Comparison of ENCODE assay signal across 1 cellular context in genomic region chr6:41967312-41968287, GRCh38.
A peak's percentile ranks its signal among the peaks of the same experiment; 100 is the strongest.
TF ChIP-seq lines count a peak whose summit lies in the region.

No MANE protein-coding gene starts in this region.

TF ChIP-seq in K562, 482 proteins besides CTCF, POLR2A, EP300 and RAD21 (continued from another document and continues in another):
- TF ChIP-seq, protein P1, sequence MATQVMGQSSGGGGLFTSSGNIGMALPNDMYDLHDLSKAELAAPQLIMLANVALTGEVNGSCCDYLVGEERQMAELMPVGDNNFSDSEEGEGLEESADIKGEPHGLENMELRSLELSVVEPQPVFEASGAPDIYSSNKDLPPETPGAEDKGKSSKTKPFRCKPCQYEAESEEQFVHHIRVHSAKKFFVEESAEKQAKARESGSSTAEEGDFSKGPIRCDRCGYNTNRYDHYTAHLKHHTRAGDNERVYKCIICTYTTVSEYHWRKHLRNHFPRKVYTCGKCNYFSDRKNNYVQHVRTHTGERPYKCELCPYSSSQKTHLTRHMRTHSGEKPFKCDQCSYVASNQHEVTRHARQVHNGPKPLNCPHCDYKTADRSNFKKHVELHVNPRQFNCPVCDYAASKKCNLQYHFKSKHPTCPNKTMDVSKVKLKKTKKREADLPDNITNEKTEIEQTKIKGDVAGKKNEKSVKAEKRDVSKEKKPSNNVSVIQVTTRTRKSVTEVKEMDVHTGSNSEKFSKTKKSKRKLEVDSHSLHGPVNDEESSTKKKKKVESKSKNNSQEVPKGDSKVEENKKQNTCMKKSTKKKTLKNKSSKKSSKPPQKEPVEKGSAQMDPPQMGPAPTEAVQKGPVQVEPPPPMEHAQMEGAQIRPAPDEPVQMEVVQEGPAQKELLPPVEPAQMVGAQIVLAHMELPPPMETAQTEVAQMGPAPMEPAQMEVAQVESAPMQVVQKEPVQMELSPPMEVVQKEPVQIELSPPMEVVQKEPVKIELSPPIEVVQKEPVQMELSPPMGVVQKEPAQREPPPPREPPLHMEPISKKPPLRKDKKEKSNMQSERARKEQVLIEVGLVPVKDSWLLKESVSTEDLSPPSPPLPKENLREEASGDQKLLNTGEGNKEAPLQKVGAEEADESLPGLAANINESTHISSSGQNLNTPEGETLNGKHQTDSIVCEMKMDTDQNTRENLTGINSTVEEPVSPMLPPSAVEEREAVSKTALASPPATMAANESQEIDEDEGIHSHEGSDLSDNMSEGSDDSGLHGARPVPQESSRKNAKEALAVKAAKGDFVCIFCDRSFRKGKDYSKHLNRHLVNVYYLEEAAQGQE (CRISPR knock-in tag; IDR thresholded peaks at IDR 0.05; ENCODE audit: low read depth): no peak
- TF ChIP-seq, protein P2, sequence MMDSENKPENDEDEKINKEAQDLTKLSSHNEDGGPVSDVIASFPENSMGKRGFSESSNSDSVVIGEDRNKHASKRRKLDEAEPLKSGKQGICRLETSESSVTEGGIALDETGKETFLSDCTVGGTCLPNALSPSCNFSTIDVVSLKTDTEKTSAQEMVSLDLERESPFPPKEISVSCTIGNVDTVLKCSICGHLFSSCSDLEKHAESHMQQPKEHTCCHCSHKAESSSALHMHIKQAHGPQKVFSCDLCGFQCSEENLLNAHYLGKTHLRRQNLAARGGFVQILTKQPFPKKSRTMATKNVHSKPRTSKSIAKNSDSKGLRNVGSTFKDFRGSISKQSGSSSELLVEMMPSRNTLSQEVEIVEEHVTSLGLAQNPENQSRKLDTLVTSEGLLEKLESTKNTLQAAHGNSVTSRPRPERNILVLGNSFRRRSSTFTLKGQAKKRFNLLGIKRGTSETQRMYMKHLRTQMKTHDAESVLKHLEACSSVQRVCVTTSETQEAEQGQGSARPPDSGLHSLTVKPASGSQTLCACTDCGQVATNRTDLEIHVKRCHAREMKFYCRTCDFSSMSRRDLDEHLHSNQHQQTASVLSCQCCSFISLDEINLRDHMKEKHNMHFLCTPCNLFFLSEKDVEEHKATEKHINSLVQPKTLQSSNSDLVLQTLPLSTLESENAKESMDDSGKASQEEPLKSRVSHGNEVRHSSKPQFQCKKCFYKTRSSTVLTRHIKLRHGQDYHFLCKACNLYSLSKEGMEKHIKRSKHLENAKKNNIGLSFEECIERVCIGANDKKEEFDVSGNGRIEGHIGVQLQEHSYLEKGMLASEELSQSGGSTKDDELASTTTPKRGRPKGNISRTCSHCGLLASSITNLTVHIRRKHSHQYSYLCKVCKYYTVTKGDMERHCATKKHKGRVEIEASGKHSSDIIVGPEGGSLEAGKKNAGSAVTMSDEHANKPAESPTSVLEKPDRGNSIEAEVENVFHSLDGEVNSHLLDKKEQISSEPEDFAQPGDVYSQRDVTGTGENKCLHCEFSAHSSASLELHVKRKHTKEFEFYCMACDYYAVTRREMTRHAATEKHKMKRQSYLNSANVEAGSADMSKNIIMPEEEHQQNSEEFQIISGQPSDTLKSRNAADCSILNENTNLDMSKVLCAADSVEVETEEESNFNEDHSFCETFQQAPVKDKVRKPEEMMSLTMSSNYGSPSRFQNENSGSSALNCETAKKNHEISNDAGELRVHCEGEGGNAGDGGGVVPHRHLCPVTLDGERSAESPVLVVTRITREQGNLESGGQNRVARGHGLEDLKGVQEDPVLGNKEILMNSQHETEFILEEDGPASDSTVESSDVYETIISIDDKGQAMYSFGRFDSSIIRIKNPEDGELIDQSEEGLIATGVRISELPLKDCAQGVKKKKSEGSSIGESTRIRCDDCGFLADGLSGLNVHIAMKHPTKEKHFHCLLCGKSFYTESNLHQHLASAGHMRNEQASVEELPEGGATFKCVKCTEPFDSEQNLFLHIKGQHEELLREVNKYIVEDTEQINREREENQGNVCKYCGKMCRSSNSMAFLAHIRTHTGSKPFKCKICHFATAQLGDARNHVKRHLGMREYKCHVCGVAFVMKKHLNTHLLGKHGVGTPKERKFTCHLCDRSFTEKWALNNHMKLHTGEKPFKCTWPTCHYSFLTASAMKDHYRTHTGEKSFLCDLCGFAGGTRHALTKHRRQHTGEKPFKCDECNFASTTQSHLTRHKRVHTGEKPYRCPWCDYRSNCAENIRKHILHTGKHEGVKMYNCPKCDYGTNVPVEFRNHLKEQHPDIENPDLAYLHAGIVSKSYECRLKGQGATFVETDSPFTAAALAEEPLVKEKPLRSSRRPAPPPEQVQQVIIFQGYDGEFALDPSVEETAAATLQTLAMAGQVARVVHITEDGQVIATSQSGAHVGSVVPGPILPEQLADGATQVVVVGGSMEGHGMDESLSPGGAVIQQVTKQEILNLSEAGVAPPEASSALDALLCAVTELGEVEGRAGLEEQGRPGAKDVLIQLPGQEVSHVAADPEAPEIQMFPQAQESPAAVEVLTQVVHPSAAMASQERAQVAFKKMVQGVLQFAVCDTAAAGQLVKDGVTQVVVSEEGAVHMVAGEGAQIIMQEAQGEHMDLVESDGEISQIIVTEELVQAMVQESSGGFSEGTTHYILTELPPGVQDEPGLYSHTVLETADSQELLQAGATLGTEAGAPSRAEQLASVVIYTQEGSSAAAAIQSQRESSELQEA (IDR thresholded peaks at IDR 0.05; ENCODE audit: low read depth): no peak
- TF ChIP-seq ZNF217 (CRISPR knock-in tag; IDR thresholded peaks at IDR 0.05) (no peak), BDP1 (IDR thresholded peaks at IDR 0.05; ENCODE audit: insufficient read depth, insufficient read length) (no peak), TSHZ1 (CRISPR knock-in tag; IDR thresholded peaks at IDR 0.05) (no peak), NUFIP1 (IDR thresholded peaks at IDR 0.05; ENCODE audit: partially characterized antibody) (no peak), HCFC1 (IDR thresholded peaks at IDR 0.05; ENCODE audit: low read depth, low read length) (no peak), HLTF (IDR thresholded peaks at IDR 0.05) (no peak), RAD51 (IDR thresholded peaks at IDR 0.05; ENCODE audit: borderline replicate concordance, low read depth) (no peak), STAT5A (IDR thresholded peaks at IDR 0.05; ENCODE audit: borderline replicate concordance, low read length) (no peak), FOXJ2 (tag; IDR thresholded peaks at IDR 0.05) (0 out of 2 replicates have a peak, but pooled peaks have one; percentile 8), FUS (optimal IDR thresholded peaks at IDR 0.05; ENCODE audit: low read depth, low read length) (no peak), ARID2 (IDR thresholded peaks at IDR 0.05) (no peak), MEF2A (IDR thresholded peaks at IDR 0.05; ENCODE audit: control insufficient read depth, low read depth, low read length) (no peak), ILF3 (IDR thresholded peaks at IDR 0.05; ENCODE audit: borderline replicate concordance) (no peak), CHD1 (IDR thresholded peaks at IDR 0.05; ENCODE audit: low read length) (no peak), DMBX1 (CRISPR knock-in tag; IDR thresholded peaks at IDR 0.05; ENCODE audit: borderline replicate concordance) (no peak), SRSF9 (IDR thresholded peaks at IDR 0.05; ENCODE audit: borderline replicate concordance, low read depth, low read length) (no peak), IRF1 (CRISPR knock-in tag; IDR thresholded peaks at IDR 0.05; ENCODE audit: borderline replicate concordance) (no peak), CREBBP (IDR thresholded peaks at IDR 0.05; ENCODE audit: low read depth, low read length) (no peak), ETS2 (tag; IDR thresholded peaks at IDR 0.05; ENCODE audit: borderline replicate concordance, poor library complexity, severe bottlenecking) (no peak), ZNF551 (CRISPR knock-in tag; IDR thresholded peaks at IDR 0.05) (no peak), COPS2 (conservative IDR thresholded peaks at IDR 0.05) (no peak), TARDBP (IDR thresholded peaks at IDR 0.05) (no peak), PHF20 (IDR thresholded peaks at IDR 0.05; ENCODE audit: partially characterized antibody) (no peak), PHB (CRISPR knock-in tag; IDR thresholded peaks at IDR 0.05) (no peak), ZNF75A (CRISPR knock-in tag; IDR thresholded peaks at IDR 0.05) (no peak), MEIS2 (IDR thresholded peaks at IDR 0.05; ENCODE audit: partially characterized antibody) (peak; percentile 14)
- TF ChIP-seq, protein P3, sequence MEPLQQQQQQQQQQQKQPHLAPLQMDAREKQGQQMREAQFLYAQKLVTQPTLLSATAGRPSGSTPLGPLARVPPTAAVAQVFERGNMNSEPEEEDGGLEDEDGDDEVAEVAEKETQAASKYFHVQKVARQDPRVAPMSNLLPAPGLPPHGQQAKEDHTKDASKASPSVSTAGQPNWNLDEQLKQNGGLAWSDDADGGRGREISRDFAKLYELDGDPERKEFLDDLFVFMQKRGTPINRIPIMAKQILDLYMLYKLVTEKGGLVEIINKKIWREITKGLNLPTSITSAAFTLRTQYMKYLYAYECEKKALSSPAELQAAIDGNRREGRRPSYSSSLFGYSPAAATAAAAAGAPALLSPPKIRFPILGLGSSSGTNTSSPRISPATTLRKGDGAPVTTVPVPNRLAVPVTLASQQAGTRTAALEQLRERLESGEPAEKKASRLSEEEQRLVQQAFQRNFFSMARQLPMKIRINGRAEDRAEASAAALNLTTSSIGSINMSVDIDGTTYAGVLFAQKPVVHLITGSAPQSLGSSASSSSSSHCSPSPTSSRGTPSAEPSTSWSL (CRISPR knock-in tag; IDR thresholded peaks at IDR 0.05; ENCODE audit: borderline replicate concordance): no peak
- TF ChIP-seq, protein P4, sequence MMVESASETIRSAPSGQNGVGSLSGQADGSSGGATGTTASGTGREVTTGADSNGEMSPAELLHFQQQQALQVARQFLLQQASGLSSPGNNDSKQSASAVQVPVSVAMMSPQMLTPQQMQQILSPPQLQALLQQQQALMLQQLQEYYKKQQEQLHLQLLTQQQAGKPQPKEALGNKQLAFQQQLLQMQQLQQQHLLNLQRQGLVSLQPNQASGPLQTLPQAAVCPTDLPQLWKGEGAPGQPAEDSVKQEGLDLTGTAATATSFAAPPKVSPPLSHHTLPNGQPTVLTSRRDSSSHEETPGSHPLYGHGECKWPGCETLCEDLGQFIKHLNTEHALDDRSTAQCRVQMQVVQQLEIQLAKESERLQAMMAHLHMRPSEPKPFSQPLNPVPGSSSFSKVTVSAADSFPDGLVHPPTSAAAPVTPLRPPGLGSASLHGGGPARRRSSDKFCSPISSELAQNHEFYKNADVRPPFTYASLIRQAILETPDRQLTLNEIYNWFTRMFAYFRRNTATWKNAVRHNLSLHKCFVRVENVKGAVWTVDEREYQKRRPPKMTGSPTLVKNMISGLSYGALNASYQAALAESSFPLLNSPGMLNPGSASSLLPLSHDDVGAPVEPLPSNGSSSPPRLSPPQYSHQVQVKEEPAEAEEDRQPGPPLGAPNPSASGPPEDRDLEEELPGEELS (CRISPR knock-in tag; IDR thresholded peaks at IDR 0.05; ENCODE audit: borderline replicate concordance): no peak
- TF ChIP-seq, protein P5, sequence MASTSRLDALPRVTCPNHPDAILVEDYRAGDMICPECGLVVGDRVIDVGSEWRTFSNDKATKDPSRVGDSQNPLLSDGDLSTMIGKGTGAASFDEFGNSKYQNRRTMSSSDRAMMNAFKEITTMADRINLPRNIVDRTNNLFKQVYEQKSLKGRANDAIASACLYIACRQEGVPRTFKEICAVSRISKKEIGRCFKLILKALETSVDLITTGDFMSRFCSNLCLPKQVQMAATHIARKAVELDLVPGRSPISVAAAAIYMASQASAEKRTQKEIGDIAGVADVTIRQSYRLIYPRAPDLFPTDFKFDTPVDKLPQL (IDR thresholded peaks at IDR 0.05; ENCODE audit: extremely low read depth, insufficient read length): no peak
- TF ChIP-seq, protein P6, sequence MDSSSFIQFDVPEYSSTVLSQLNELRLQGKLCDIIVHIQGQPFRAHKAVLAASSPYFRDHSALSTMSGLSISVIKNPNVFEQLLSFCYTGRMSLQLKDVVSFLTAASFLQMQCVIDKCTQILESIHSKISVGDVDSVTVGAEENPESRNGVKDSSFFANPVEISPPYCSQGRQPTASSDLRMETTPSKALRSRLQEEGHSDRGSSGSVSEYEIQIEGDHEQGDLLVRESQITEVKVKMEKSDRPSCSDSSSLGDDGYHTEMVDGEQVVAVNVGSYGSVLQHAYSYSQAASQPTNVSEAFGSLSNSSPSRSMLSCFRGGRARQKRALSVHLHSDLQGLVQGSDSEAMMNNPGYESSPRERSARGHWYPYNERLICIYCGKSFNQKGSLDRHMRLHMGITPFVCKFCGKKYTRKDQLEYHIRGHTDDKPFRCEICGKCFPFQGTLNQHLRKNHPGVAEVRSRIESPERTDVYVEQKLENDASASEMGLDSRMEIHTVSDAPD (CRISPR knock-in tag; IDR thresholded peaks at IDR 0.05): no peak
- TF ChIP-seq, protein P7, sequence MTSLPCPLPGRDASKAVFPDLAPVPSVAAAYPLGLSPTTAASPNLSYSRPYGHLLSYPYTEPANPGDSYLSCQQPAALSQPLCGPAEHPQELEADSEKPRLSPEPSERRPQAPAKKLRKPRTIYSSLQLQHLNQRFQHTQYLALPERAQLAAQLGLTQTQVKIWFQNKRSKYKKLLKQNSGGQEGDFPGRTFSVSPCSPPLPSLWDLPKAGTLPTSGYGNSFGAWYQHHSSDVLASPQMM (CRISPR knock-in tag; IDR thresholded peaks at IDR 0.05): no peak
